In the genomic region with DNA sequence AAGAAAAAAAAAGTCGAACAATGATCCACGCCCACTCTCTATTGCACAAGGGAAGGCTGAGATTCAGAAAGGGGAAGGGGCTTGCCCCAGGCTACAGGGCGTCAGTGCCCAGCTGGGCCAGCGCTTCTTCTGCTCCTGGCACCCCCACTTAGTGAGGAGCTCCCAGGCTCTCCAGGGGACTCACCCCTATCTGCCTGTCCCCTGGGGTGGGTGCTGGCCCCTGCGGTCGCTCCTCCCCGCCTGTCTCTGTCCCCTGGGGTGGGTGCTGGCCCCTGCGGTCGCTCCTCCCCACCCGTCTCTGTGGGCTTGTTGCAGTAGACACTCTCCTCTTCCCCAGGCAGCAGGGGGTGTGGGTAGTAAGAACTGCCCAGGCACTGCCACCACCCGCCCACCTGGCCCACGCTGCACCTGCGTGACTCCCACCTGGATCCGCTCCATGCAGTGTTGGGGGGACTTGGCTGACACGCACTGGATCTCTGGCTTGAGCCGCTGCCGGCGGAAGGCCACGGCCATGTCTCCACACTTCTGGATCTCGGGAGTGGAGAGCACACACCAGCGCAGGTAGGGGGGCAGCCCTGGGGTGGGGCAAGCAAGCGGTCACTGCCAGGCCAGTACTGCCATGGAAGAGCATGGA, we compare ENCODE assay signal across 22 cellular contexts. TPM values are rescaled to one million over a fixed set of nuclear protein-coding genes. Genes with fewer than 3 reads are reported as not detected.
DNase-seq lines count a peak whose midpoint lies in the region; ATAC-seq, FAIRE-seq and TF ChIP-seq lines count a peak whose summit lies in the region.
"Had no signal": no experiment of that assay in that cellular context is flagged by ENCODE, and none has a peak within 500 bp of the region (broad histone marks: within the 10 kb centered on the region; RNA-seq: fewer than 3 reads in every experiment).

No MANE protein-coding gene starts in this region.

- H3K4me3 ChIP-seq in BLaER1: no peak overlapping the region
- H3K4me3 ChIP-seq in HEK293 (ENCODE audit: low read depth, low read length): no peak overlapping the region
- H3K4me3 ChIP-seq in H1 (ENCODE audit: extremely low read depth in 1 of 4, insufficient read depth in 2 of 4, low read depth in 3 of 4, low read length in 4 of 4): no peak overlapping the region
- H3K4me3 ChIP-seq: MG63, PC-9 had no signal

- no peak overlapping the region for H4K5ac ChIP-seq in H1 (ENCODE audit: insufficient read length, low read depth, low read length)

- H3K4ac ChIP-seq in H1 (replicated peaks; ENCODE audit: insufficient read length, low read depth, low read length): no peak overlapping the region

- no peak for TF ChIP-seq CTCF in HEK293 (tag by site-specific recombination; IDR thresholded peaks at IDR 0.05)
- TF ChIP-seq CTCF in H1 (IDR thresholded peaks at IDR 0.05; ENCODE audit: control extremely low read depth in 1 of 3, insufficient read depth in 1 of 3, low read depth in 1 of 3, low read length in 3 of 3): no peak

- H3K23me2 ChIP-seq in H1 (ENCODE audit: low read depth, low read length): no peaks in the 10 kb centered on the region

- H4K8ac ChIP-seq in H1 (ENCODE audit: extremely low read depth, insufficient read depth, low read length): peak overlapping the region; percentile 89

- H2AFZ ChIP-seq in H1 (ENCODE audit: low read length): no peak overlapping the region
- H2AFZ ChIP-seq: PC-9 had no signal

- no peak for TF ChIP-seq EP300 in H1 (IDR thresholded peaks at IDR 0.05; ENCODE audit: borderline replicate concordance in 1 of 2, low read depth in 2 of 2, low read length in 2 of 2)

- no peaks in the 10 kb centered on the region for H3K27me3 ChIP-seq in BLaER1
- H3K27me3 ChIP-seq in H1 (replicated peaks in 1 of 4; ENCODE audit: control insufficient read depth in 3 of 4, extremely low read depth in 1 of 4, insufficient read depth in 3 of 4, low read length in 3 of 4): no peaks in the 10 kb centered on the region
- H3K27me3 ChIP-seq: MG63 had no signal

- no peaks in the 10 kb centered on the region for H3K9me3 ChIP-seq in BLaER1
- H3K9me3 ChIP-seq in HEK293 (ENCODE audit: control insufficient read depth, insufficient read depth, low read depth, low read length): no peaks in the 10 kb centered on the region
- H3K9me3 ChIP-seq in H1 (ENCODE audit: insufficient read depth in 2 of 2, low read depth in 1 of 2, low read length in 1 of 2): no peaks in the 10 kb centered on the region
- H3K9me3 ChIP-seq: MG63 had no signal

- H3K23ac ChIP-seq in H1 (ENCODE audit: insufficient read length): no peak overlapping the region

- no peak for ATAC-seq in HG03135 (IDR thresholded peaks at IDR 0.05; ENCODE audit: unreplicated experiment)
- ATAC-seq in HG02981 (IDR thresholded peaks at IDR 0.05; ENCODE audit: unreplicated experiment): no peak
- ATAC-seq: HCT116 had no signal

- no peak overlapping the region for H3K27ac ChIP-seq in BLaER1
- no peak overlapping the region for H3K27ac ChIP-seq in HEK293 (ENCODE audit: extremely low read depth, low read depth, low read length)
- no peak overlapping the region for H3K27ac ChIP-seq in H1 (ENCODE audit: low read depth, low read length)
- H3K27ac ChIP-seq: PC-9 had no signal

- intact Hi-C loops in posterior vena cava (cut with DNase I): no loop called here

- H2BK5ac ChIP-seq in H1 (ENCODE audit: low read depth, low read length): no peak overlapping the region

- TF ChIP-seq POLR2A in H1 (IDR thresholded peaks at IDR 0.05; ENCODE audit: control extremely low read depth in 1 of 2, low read depth in 2 of 2, low read length in 2 of 2): no peak

- no peak overlapping the region; the same call in 1 of the 2 replicates for H2BK12ac ChIP-seq in H1 (ENCODE audit: low read depth, low read length)

- H3K36me3 ChIP-seq in BLaER1 (peaks cover 16% of the 10 kb centered on the region), HEK293 (ENCODE audit: control insufficient read depth in 2 of 2, insufficient read depth in 1 of 2, low read length in 2 of 2) (no peaks in the 10 kb centered on the region), H1 (ENCODE audit: control insufficient read depth in 2 of 4, insufficient read depth in 4 of 4, low read length in 3 of 4) (no peaks in the 10 kb centered on the region)
- H3K36me3 ChIP-seq: MG63 had no signal

- H3K79me1 ChIP-seq in H1 (ENCODE audit: low read depth, low read length): no peaks in the 10 kb centered on the region

- no peaks in the 10 kb centered on the region for H3K79me2 ChIP-seq in H1 (ENCODE audit: control insufficient read depth in 1 of 2, insufficient read depth in 2 of 2, low read length in 2 of 2)

- H2BK20ac ChIP-seq in H1 (ENCODE audit: low read length): no peak overlapping the region

- no peak for FAIRE-seq in H1 (lab: Jason Lieb, UNC)
- FAIRE-seq: GM19239, HTR-8/SVneo had no signal

- 95% methylated on average over 22 of the region's 22 CpGs; no CpG with 5 or more reads in 1 of the 2 experiments for WGBS in H1 (ENCODE audit: extremely low coverage in 1 of 2, insufficient coverage in 1 of 2, insufficient read length in 1 of 2, insufficient replicate concordance in 2 of 2, low coverage in 1 of 2, low lambda C conversion rate in 2 of 2, missing lambda C conversion rate in 1 of 2), 2 experiments

- 0 out of 2 replicates have a peak, but pooled peaks cover 15% of the 10 kb centered on the region for H4K20me1 ChIP-seq in BLaER1
- no peaks in the 10 kb centered on the region for H4K20me1 ChIP-seq in H1 (replicated peaks in 1 of 2; ENCODE audit: control insufficient read depth in 1 of 2, insufficient read depth in 2 of 2, low read length in 2 of 2)

- no peak overlapping the region for H3K14ac ChIP-seq in H1 (ENCODE audit: insufficient read length)

- DNase-seq in H1 (ENCODE audit: low read depth in 1 of 2, low spot score in 2 of 2) (no peak), posterior vena cava (ENCODE audit: low spot score) (peak; percentile 61), T-helper 2 cell (no peak)
- DNase-seq: C1 segment of cervical spinal cord, Calu3, DND-41, KG1, MG63, NCI-H1417, NCI-H1694, NCI-H2029 treated with DMSO at 0.1 percent for 48 hours, NCI-H526 treated with DMSO at 0.1 percent for 48 hours, PC-9, SHP77, SW 1271 had no signal

- no peak overlapping the region for H4K91ac ChIP-seq in H1 (replicated peaks; ENCODE audit: insufficient read length, low read length)

- H3K56ac ChIP-seq in H1 (replicated peaks; ENCODE audit: insufficient read length, low read depth, low read length): no peak overlapping the region

- CTCF ChIA-PET in HEK293 (lab: Yijun Ruan, JAX) (interaction anchor here (1.0 kb wide), 1 partner anchor 15 kb away, joined by 4 read pairs; no protein-coding TSS in a partner anchor), H1 (lab: Charles Lee; ENCODE audit: partially characterized antibody) (interaction anchor here (0.9 to 19.7 kb wide), 2 partner anchors 9 to 30 kb away, joined by 3 to 245 read pairs; partner anchors contain the start of gene MELTF)

- H2AK5ac ChIP-seq in H1 (ENCODE audit: low read depth, low read length): no peak overlapping the region

- no peak overlapping the region for H2BK15ac ChIP-seq in H1 (ENCODE audit: low read length)

- no peak overlapping the region for H2BK120ac ChIP-seq in H1 (replicated peaks; ENCODE audit: low read depth, low read length)

- POLR2A ChIA-PET in HEK293 (lab: Yijun Ruan, JAX) (no interaction called here), H1 (lab: Charles Lee; ENCODE audit: partially characterized antibody) (no interaction called here)

- H3K9ac ChIP-seq in BLaER1: no peak overlapping the region
- no peak overlapping the region for H3K9ac ChIP-seq in H1 (replicated peaks in 1 of 4; ENCODE audit: extremely low read depth in 1 of 4, low read depth in 3 of 4, low read length in 3 of 4)

- peaks cover 87% of the 10 kb centered on the region for H3K4me1 ChIP-seq in BLaER1
- no peaks in the 10 kb centered on the region for H3K4me1 ChIP-seq in HEK293 (ENCODE audit: control insufficient read depth, insufficient read depth, low read length)
- H3K4me1 ChIP-seq in H1 (replicated peaks in 1 of 4; ENCODE audit: control insufficient read depth in 3 of 4, insufficient read depth in 4 of 4, low read length in 3 of 4): no peaks in the 10 kb centered on the region

- TF ChIP-seq RAD21 in H1 (IDR thresholded peaks at IDR 0.05 in 1 of 2, conservative IDR thresholded peaks at IDR 0.05 in 1 of 2; ENCODE audit: low read depth in 2 of 2, low read length in 2 of 2): no peak

- no peak overlapping the region for H3K18ac ChIP-seq in H1 (ENCODE audit: extremely low read depth, low read length)

- H3K4me2 ChIP-seq in BLaER1 (peak overlapping the region; percentile 83), H1 (ENCODE audit: insufficient read depth in 1 of 2, low read depth in 2 of 2, low read length in 2 of 2) (no peak overlapping the region)
- H3K4me2 ChIP-seq: PC-9 had no signal

TF ChIP-seq in HEK293, 187 proteins besides CTCF, POLR2A, EP300 and RAD21 (continues in another document):
- TF ChIP-seq ZNF555 (tag by site-specific recombination; conservative IDR thresholded peaks at IDR 0.05): no peak
- TF ChIP-seq ZFHX2 (tag by site-specific recombination; conservative IDR thresholded peaks at IDR 0.05): peak; percentile 40
- TF ChIP-seq ZIC2 (tag by site-specific recombination; IDR thresholded peaks at IDR 0.05): peak; percentile 45

TF ChIP-seq in H1, 55 proteins besides CTCF, POLR2A, EP300 and RAD21 (continues in another document):
- TF ChIP-seq, protein P1, sequence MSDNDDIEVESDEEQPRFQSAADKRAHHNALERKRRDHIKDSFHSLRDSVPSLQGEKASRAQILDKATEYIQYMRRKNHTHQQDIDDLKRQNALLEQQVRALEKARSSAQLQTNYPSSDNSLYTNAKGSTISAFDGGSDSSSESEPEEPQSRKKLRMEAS (IDR thresholded peaks at IDR 0.05): no peak

RNA-seq across cellular contexts. Expression of gene MELTF, which starts 14.6 kb away (rescaled TPM):
- 3.5 and 3.7 TPM in 2 replicates for total RNA-seq in H1 (2021; fragmentation: NEBNext Ultra II Directional; extraction: Animal tissue kit (Norgen Biotek cat#: 25700))
- polyA plus RNA-seq in H1 (2011; rRNA removed): 1.7 and 2.7 TPM in 2 replicates
- 2.2 TPM for polyA plus RNA-seq in H1 (2011; cell fraction: cytosol; rRNA removed)
- polyA plus RNA-seq in H1 (2011; cell fraction: nucleus; rRNA removed): 9.6 TPM
- polyA plus RNA-seq in H1 (2012, experiment 1 of 2): 2.1 to 3.7 TPM (median 3.4 TPM) in 4 replicates
- 1.1 TPM for polyA plus RNA-seq in H1 (2012, experiment 2 of 2)
- polyA plus RNA-seq in H1 (2013, experiment 1 of 2): 2.9 TPM
- 2.9 TPM for polyA plus RNA-seq in H1 (2013, experiment 2 of 2)
- 1.9 and 2.0 TPM in 2 replicates for polyA minus RNA-seq in H1 (2011; rRNA and poly(A)+ RNA removed)
- 1.5 TPM for polyA minus RNA-seq in H1 (2011; cell fraction: cytosol; rRNA and poly(A)+ RNA removed)
- 7.0 TPM for polyA minus RNA-seq in H1 (2011; cell fraction: nucleus; rRNA and poly(A)+ RNA removed)
- total RNA-seq in posterior vena cava: 10 to 100 TPM; 12.1 to 19.9 TPM

RNA-seq across cellular contexts. Expression of gene PIGZ, which starts 46.4 kb away (rescaled TPM):
- total RNA-seq in H1 (2021; fragmentation: NEBNext Ultra II Directional; extraction: Animal tissue kit (Norgen Biotek cat#: 25700)): not detected in 2 replicates
- 0.32 and 0.57 TPM in 2 replicates for polyA plus RNA-seq in H1 (2011; rRNA removed)
- 0.30 TPM for polyA plus RNA-seq in H1 (2011; cell fraction: cytosol; rRNA removed)
- 0.83 TPM for polyA plus RNA-seq in H1 (2011; cell fraction: nucleus; rRNA removed)
- 0.51 to 0.74 TPM (median 0.63 TPM) in 4 replicates for polyA plus RNA-seq in H1 (2012, experiment 1 of 2)
- polyA plus RNA-seq in H1 (2012, experiment 2 of 2): 0.26 TPM
- polyA plus RNA-seq in H1 (2013, experiment 1 of 2): 0.22 TPM
- 0.15 TPM for polyA plus RNA-seq in H1 (2013, experiment 2 of 2)
- polyA minus RNA-seq in H1 (2011; rRNA and poly(A)+ RNA removed): 0.10 and 1.1 TPM in 2 replicates
- polyA minus RNA-seq in H1 (2011; cell fraction: cytosol; rRNA and poly(A)+ RNA removed): 0.37 TPM
- not detected for polyA minus RNA-seq in H1 (2011; cell fraction: nucleus; rRNA and poly(A)+ RNA removed)
- total RNA-seq in posterior vena cava: 1 to 10 TPM; 3.4 to 6.4 TPM
